ENCODE assay signal across 32 cellular contexts in the genomic region with DNA sequence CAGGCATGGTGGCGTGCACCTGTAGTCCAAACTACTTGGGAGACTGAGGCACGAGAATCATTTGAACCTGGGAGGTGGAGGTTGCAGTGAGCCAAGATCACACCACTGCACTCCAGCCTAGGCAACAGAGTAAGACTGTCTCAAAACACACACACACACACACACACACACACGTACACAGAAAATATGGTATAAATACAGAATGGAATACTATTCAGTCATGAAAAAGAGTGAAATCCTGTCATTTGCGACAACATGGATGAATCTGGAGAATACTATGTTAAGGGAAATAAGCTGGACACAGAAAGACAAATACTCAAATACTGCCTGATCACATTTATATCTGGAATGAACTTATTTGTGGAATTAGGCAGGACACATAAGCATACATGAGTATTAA. TPM values are rescaled to one million over a fixed set of nuclear protein-coding genes. Genes with fewer than 3 reads are reported as not detected.
"Had no signal": no experiment of that assay in that cellular context is flagged by ENCODE, and none has a peak within 500 bp of the region (broad histone marks: within the 10 kb centered on the region; RNA-seq: fewer than 3 reads in every experiment).

No MANE protein-coding gene starts in this region.

- H3K27ac Mint-ChIP-seq: stimulated activated effector memory CD8-positive, alpha-beta T cell treated with anti-CD3 and anti-CD28 coated beads, Interleukin-12 subunit alpha, Interleukin-12 subunit beta, amount 100 ng/mL, for 72 hours; stimulated activated memory B cell treated with anti-CD40 and anti-IgM and Interleukin-4, amounts not matched to agents 10 μg/mL and 1 μg/mL and 100 μg/mL, for 72 hours; stimulated activated naive B cell treated with anti-CD40 and anti-IgM and Interleukin-4, amounts not matched to agents 10 μg/mL and 1 μg/mL and 100 μg/mL, for 72 hours; stimulated activated naive CD8-positive, alpha-beta T cell treated with anti-CD3 and anti-CD28 coated beads, Interleukin-15, amount 100 ng/mL, for 72 hours; stimulated activated naive CD8-positive, alpha-beta T cell treated with anti-CD3 and anti-CD28 coated beads, Interleukin-15, Interleukin-2, amounts not matched to agents 100 ng/mL and 50 ng/mL, for 24 hours; type B pancreatic cell had no signal

- H3K4me1 ChIP-seq: stomach, suprapubic skin, testis, thyroid gland, tibial artery, tibial nerve, transverse colon, upper lobe of left lung, upper lobe of right lung, uterus, vagina had no signal

- H3K27ac ChIP-seq: stomach, suprapubic skin, testis, thoracic aorta, thyroid gland, tibial artery, tibial nerve, transverse colon, upper lobe of left lung, upper lobe of right lung, uterus, vagina had no signal

- H3K4me1 Mint-ChIP-seq: stimulated activated effector memory CD8-positive, alpha-beta T cell treated with anti-CD3 and anti-CD28 coated beads, Interleukin-12 subunit alpha, Interleukin-12 subunit beta, amount 100 ng/mL, for 72 hours; stimulated activated memory B cell treated with anti-CD40 and anti-IgM and Interleukin-4, amounts not matched to agents 10 μg/mL and 1 μg/mL and 100 μg/mL, for 72 hours; stimulated activated naive B cell treated with anti-CD40 and anti-IgM and Interleukin-4, amounts not matched to agents 10 μg/mL and 1 μg/mL and 100 μg/mL, for 72 hours; stimulated activated naive CD8-positive, alpha-beta T cell treated with anti-CD3 and anti-CD28 coated beads, Interleukin-15, amount 100 ng/mL, for 72 hours had no signal

- H3K9me3 Mint-ChIP-seq: stimulated activated effector memory CD8-positive, alpha-beta T cell treated with anti-CD3 and anti-CD28 coated beads, Interleukin-12 subunit alpha, Interleukin-12 subunit beta, amount 100 ng/mL, for 72 hours; stimulated activated memory B cell treated with anti-CD40 and anti-IgM and Interleukin-4, amounts not matched to agents 10 μg/mL and 1 μg/mL and 100 μg/mL, for 72 hours; stimulated activated naive CD8-positive, alpha-beta T cell treated with anti-CD3 and anti-CD28 coated beads, Interleukin-15, amount 100 ng/mL, for 72 hours; stimulated activated naive CD8-positive, alpha-beta T cell treated with anti-CD3 and anti-CD28 coated beads, Interleukin-15, Interleukin-2, amounts not matched to agents 100 ng/mL and 50 ng/mL, for 24 hours; type B pancreatic cell had no signal

- ATAC-seq: stimulated activated effector memory CD8-positive, alpha-beta T cell treated with anti-CD3 and anti-CD28 coated beads, Interleukin-12 subunit alpha, Interleukin-12 subunit beta, amount 100 ng/mL, for 72 hours; stimulated activated memory B cell treated with anti-CD40 and anti-IgM and Interleukin-4, amounts not matched to agents 10 μg/mL and 1 μg/mL and 100 μg/mL, for 72 hours; stimulated activated naive B cell treated with anti-CD40 and anti-IgM and Interleukin-4, amounts not matched to agents 10 μg/mL and 1 μg/mL and 100 μg/mL, for 72 hours; stimulated activated naive CD8-positive, alpha-beta T cell treated with anti-CD3 and anti-CD28 coated beads, Interleukin-15, amount 100 ng/mL, for 72 hours; stimulated activated naive CD8-positive, alpha-beta T cell treated with anti-CD3 and anti-CD28 coated beads, Interleukin-15, Interleukin-2, amounts not matched to agents 100 U/mL and 50 U/mL, for 24 hours; upper lobe of right lung had no signal

- H3K36me3 ChIP-seq: stomach, suprapubic skin, thoracic aorta, thyroid gland, tibial artery, tibial nerve, transverse colon, upper lobe of left lung, upper lobe of right lung, uterus, vagina had no signal

- H3K4me3 ChIP-seq: stomach, suprapubic skin, testis, thoracic aorta, thyroid gland, tibial artery, tibial nerve, transverse colon, upper lobe of left lung, upper lobe of right lung, uterus, vagina had no signal

- H3K4me3 Mint-ChIP-seq: stimulated activated effector memory CD8-positive, alpha-beta T cell treated with anti-CD3 and anti-CD28 coated beads, Interleukin-12 subunit alpha, Interleukin-12 subunit beta, amount 100 ng/mL, for 72 hours; stimulated activated memory B cell treated with anti-CD40 and anti-IgM and Interleukin-4, amounts not matched to agents 10 μg/mL and 1 μg/mL and 100 μg/mL, for 72 hours; stimulated activated naive B cell treated with anti-CD40 and anti-IgM and Interleukin-4, amounts not matched to agents 10 μg/mL and 1 μg/mL and 100 μg/mL, for 72 hours; stimulated activated naive CD8-positive, alpha-beta T cell treated with anti-CD3 and anti-CD28 coated beads, Interleukin-15, amount 100 ng/mL, for 72 hours; stimulated activated naive CD8-positive, alpha-beta T cell treated with anti-CD3 and anti-CD28 coated beads, Interleukin-15, Interleukin-2, amounts not matched to agents 100 ng/mL and 50 ng/mL, for 24 hours; type B pancreatic cell had no signal

- H3K9me3 ChIP-seq: stomach, suprapubic skin, testis, thoracic aorta, thyroid gland, tibial artery, tibial nerve, transverse colon, upper lobe of left lung, upper lobe of right lung, uterus, vagina had no signal

- H3K27me3 ChIP-seq: testis, upper lobe of left lung, uterus, vagina had no signal

- DNase-seq: stimulated activated CD4-positive, alpha-beta T cell treated with anti-CD3 and anti-CD28 coated beads, Interleukin-2, amount 100 ng/mL, for 48 hours; stimulated activated CD4-positive, alpha-beta T cell treated with anti-CD3 and anti-CD28 coated beads, Interleukin-4, amount 100 ng/mL, for 1 hour; stimulated activated CD4-positive, alpha-beta T cell treated with anti-CD3 and anti-CD28 coated beads, Interleukin-4, amount 100 ng/mL, for 24 hours; stimulated activated CD4-positive, alpha-beta T cell treated with anti-CD3 and anti-CD28 coated beads, Interleukin-4, amount 100 ng/mL, for 4 hours; stimulated activated CD8-positive, alpha-beta memory T cell treated with anti-CD3 and anti-CD28 coated beads, Interleukin-4, amount 100 ng/mL, for 48 hours; stimulated activated naive B cell treated with anti-CD40 and anti-IgM and Interleukin-4, amounts not matched to agents 10 μg/mL and 1 μg/mL and 100 μg/mL, for 72 hours; stimulated activated naive CD4-positive, alpha-beta T cell; stimulated activated naive CD4-positive, alpha-beta T cell treated with Interleukin-2 at 50 U/mL for 16 hours; stimulated activated naive CD8-positive, alpha-beta T cell treated with anti-CD3 and anti-CD28 coated beads, Interleukin-15, amount 100 ng/mL, for 72 hours; stimulated activated naive CD8-positive, alpha-beta T cell treated with anti-CD3 and anti-CD28 coated beads, Interleukin-15, Interleukin-2, amounts not matched to agents 100 U/mL and 50 U/mL, for 24 hours; stomach; substantia nigra; testis; thyroid gland; tibial artery; transverse colon; trophoblast cell; upper lobe of left lung; upper lobe of right lung; uterus had no signal

- H3K36me3 Mint-ChIP-seq: stimulated activated effector memory CD8-positive, alpha-beta T cell treated with anti-CD3 and anti-CD28 coated beads, Interleukin-12 subunit alpha, Interleukin-12 subunit beta, amount 100 ng/mL, for 72 hours; stimulated activated memory B cell treated with anti-CD40 and anti-IgM and Interleukin-4, amounts not matched to agents 10 μg/mL and 1 μg/mL and 100 μg/mL, for 72 hours; stimulated activated naive B cell treated with anti-CD40 and anti-IgM and Interleukin-4, amounts not matched to agents 10 μg/mL and 1 μg/mL and 100 μg/mL, for 72 hours; type B pancreatic cell had no signal

RNA-seq across cellular contexts. Expression of a gene that starts 40.2 kb away (rescaled TPM):
- total RNA-seq: stomach, subcutaneous adipose tissue, suprapubic skin, temporal lobe, thyroid gland, transverse colon, upper lobe of left lung, upper lobe of right lung, ureter, urinary bladder, vagina had no signal
- polyA plus RNA-seq: stomach, urinary bladder had no signal
